ENCODE assay signal across 16 cellular contexts in the genomic region with DNA sequence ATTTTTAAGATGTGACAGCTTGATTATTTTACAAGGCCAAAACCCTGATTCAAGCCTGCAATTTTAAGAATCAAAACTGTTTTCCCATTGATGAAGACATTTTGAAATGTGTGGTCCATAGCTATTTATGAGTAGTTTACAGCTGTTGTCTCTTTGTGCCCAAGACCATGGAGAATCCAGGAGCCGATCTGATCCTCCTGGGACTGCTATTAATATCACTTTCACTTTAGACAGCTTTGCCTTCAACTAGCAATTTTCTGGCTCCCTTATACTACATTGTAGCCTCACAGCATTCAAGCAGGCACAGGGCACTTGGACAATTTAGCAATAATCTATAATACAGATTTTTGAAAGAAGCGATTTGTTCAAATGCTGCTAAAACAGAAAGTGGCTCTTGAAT.
DNase-seq lines count a peak whose midpoint lies in the region; FAIRE-seq and TF ChIP-seq lines count a peak whose summit lies in the region.
"Had no signal": no experiment of that assay in that cellular context is flagged by ENCODE, and none has a peak within 500 bp of the region (broad histone marks: within the 10 kb centered on the region; RNA-seq: fewer than 3 reads in every experiment).

No MANE protein-coding gene starts in this region.

- no peak overlapping the region for H3K9ac ChIP-seq in keratinocyte (ENCODE audit: control insufficient read depth, extremely low read depth, insufficient read depth, low read length)

- peak overlapping the region; percentile 70 for H2AFZ ChIP-seq in keratinocyte (ENCODE audit: control insufficient read depth, low read length)

- peaks cover 3% of the 10 kb centered on the region; the same call in 1 of the 2 replicates for H3K27me3 Mint-ChIP-seq in HFFc6 (ENCODE audit: insufficient read depth)

- H3K36me3 Mint-ChIP-seq in HFFc6 (ENCODE audit: low read depth), result no peaks in the 10 kb centered on the region

- no peaks in the 10 kb centered on the region for H4K20me1 ChIP-seq in keratinocyte (ENCODE audit: control insufficient read depth, extremely low read depth, insufficient read depth, low read length)

- peak overlapping the region; percentile 83 for H3K4me3 Mint-ChIP-seq in HFFc6
- H3K4me3 Mint-ChIP-seq: activated T-cell treated with anti-CD3 and anti-CD28 coated beads, Interleukin-2, amount 50 U/mL, for 72 hours had no signal

- peaks cover 0 to 26% of the 10 kb centered on the region in 2 donors for H3K4me1 ChIP-seq in ascending aorta
- peaks cover 25% of the 10 kb centered on the region for H3K4me1 ChIP-seq in keratinocyte (ENCODE audit: control insufficient read depth, extremely low read depth, insufficient read depth, low read length)

- no peak overlapping the region for H3K27ac ChIP-seq in ascending aorta
- H3K27ac ChIP-seq in keratinocyte (ENCODE audit: control insufficient read depth, insufficient read depth, low read length), result no peak overlapping the region
- H3K27ac ChIP-seq: neutrophil had no signal

- H3K27me3 ChIP-seq in ascending aorta (no peaks in the 10 kb centered on the region), keratinocyte (ENCODE audit: control insufficient read depth, extremely low read depth, insufficient read depth, low read length) (no peaks in the 10 kb centered on the region)
- H3K27me3 ChIP-seq: neutrophil, stomach had no signal

- H3K4me1 Mint-ChIP-seq in HFFc6 (ENCODE audit: low read depth), result peaks cover 66% of the 10 kb centered on the region

- H3K9me3 Mint-ChIP-seq in HFFc6, result no peaks in the 10 kb centered on the region
- H3K9me3 Mint-ChIP-seq: activated T-cell treated with anti-CD3 and anti-CD28 coated beads, Interleukin-2, amount 50 U/mL, for 72 hours had no signal

- peak overlapping the region; percentile 64 for H3K4me2 ChIP-seq in keratinocyte (ENCODE audit: control insufficient read depth, extremely low read depth, insufficient read depth, low read depth, low read length)

- TF ChIP-seq CTCF in HFFc6 (IDR thresholded peaks at IDR 0.05) (no peak), ascending aorta (IDR thresholded peaks at IDR 0.05) (no peak), keratinocyte (optimal IDR thresholded peaks at IDR 0.05 in 1 of 3, IDR thresholded peaks at IDR 0.05 in 1 of 3, conservative IDR thresholded peaks at IDR 0.05 in 1 of 3; ENCODE audit: extremely low read depth in 1 of 3, insufficient read depth in 2 of 3, low read length in 3 of 3) (no peak)

- peak overlapping the region; percentile 86 for H3K27ac Mint-ChIP-seq in HFFc6
- H3K27ac Mint-ChIP-seq: activated T-cell treated with anti-CD3 and anti-CD28 coated beads, Interleukin-2, amount 50 U/mL, for 72 hours had no signal

- DNase-seq in HFFc6, result no peak
- DNase-seq in ascending aorta (ENCODE audit: low spot score in 2 of 2), result no peak
- no peak for DNase-seq in keratinocyte (ENCODE audit: low read depth, low spot score)
- DNase-seq in smooth muscle cell of the brain vasculature (ENCODE audit: low read depth, low spot score), result peak; percentile 43
- no peak for DNase-seq in NCI-H2107 (lab: John Stamatoyannopoulos, UW)
- DNase-seq in NCI-H345 (lab: John Stamatoyannopoulos, UW), result no peak
- DNase-seq in NOMO-1 (lab: John Stamatoyannopoulos, UW; ENCODE audit: unreplicated experiment in 2 of 2), result no peak
- DNase-seq: activated CD4-positive, CD25-positive, alpha-beta regulatory T cell; activated T-cell treated with anti-CD3 and anti-CD28 coated beads, Interleukin-2, amount 50 U/mL, for 72 hours; erythroblast; NCI-H446 treated with DMSO at 0.1 percent for 48 hours; SIG-M5; stimulated activated CD4-positive, alpha-beta T cell treated with anti-CD3 and anti-CD28 coated beads, Interleukin-2, amount 100 ng/mL, for 48 hours; stomach had no signal

- H3K79me2 ChIP-seq in keratinocyte (ENCODE audit: control insufficient read depth, insufficient read depth, low read length), result no peaks in the 10 kb centered on the region

- H3K4me3 ChIP-seq in ascending aorta (peak overlapping the region; percentile 10 to 37), keratinocyte (ENCODE audit: control insufficient read depth in 2 of 3, extremely low read depth in 1 of 3, insufficient read depth in 2 of 3, low read depth in 1 of 3, low read length in 3 of 3) (peak overlapping the region in 1 of 3 experiments; percentile 39)

- H3K9me3 ChIP-seq in ascending aorta, result no peaks in the 10 kb centered on the region
- H3K9me3 ChIP-seq in keratinocyte (ENCODE audit: control insufficient read depth, low read depth, low read length), result no peaks in the 10 kb centered on the region
- H3K9me3 ChIP-seq: neutrophil, stomach had no signal

- intact Hi-C loops in ascending aorta (cut with DNase I), result no loop called here

- H3K9me1 ChIP-seq in keratinocyte (ENCODE audit: control insufficient read depth, extremely low read depth, insufficient read depth, low read length), result no peaks in the 10 kb centered on the region

- H3K36me3 ChIP-seq in ascending aorta, result no peaks in the 10 kb centered on the region
- H3K36me3 ChIP-seq in keratinocyte (ENCODE audit: control insufficient read depth in 2 of 2, extremely low read depth in 1 of 2, insufficient read depth in 2 of 2, low read length in 2 of 2), result no peaks in the 10 kb centered on the region
- H3K36me3 ChIP-seq: neutrophil, stomach had no signal

- dilution Hi-C loops in keratinocyte (cut with MboI; ENCODE audit: extremely low pct_ligation_motif_present, low sequenced_read_pairs), result no loop called here

- no peak for FAIRE-seq in keratinocyte (lab: Jason Lieb, UNC)
- FAIRE-seq: GM12892 had no signal
